In genomic region chr16:89495121-89495520, GRCh38 we compare ENCODE assay signal across 19 cellular contexts. TPM values are rescaled to one million over a fixed set of nuclear protein-coding genes. Genes with fewer than 3 reads are reported as not detected.
DNase-seq lines count a peak whose midpoint lies in the region; ATAC-seq and TF ChIP-seq lines count a peak whose summit lies in the region.
"Had no signal": no experiment of that assay in that cellular context is flagged by ENCODE, and none has a peak within 500 bp of the region (broad histone marks: within the 10 kb centered on the region; RNA-seq: fewer than 3 reads in every experiment).

No MANE protein-coding gene starts in this region.

- CTCF ChIA-PET in HEK293T (lab: Yijun Ruan, JAX), result no interaction called here

- no peak for TF ChIP-seq CTCF in endothelial cell (IDR thresholded peaks at IDR 0.05; ENCODE audit: unreplicated experiment)
- TF ChIP-seq CTCF in neutrophil (IDR thresholded peaks at IDR 0.05), result no peak

- POLR2A ChIA-PET in HEK293T (lab: Yijun Ruan, JAX), result interaction anchor here (1.3 kb wide), 1 partner anchor 12 kb away, joined by 5 read pairs; the partner anchor contains the start of gene SPG7

- H3K27ac Mint-ChIP-seq in endothelial cell (ENCODE audit: unreplicated experiment), result peak overlapping the region; percentile 48

- peaks cover 20% of the 10 kb centered on the region for H3K4me1 Mint-ChIP-seq in endothelial cell (ENCODE audit: unreplicated experiment)

- no peak overlapping the region for H3K4me3 Mint-ChIP-seq in endothelial cell (ENCODE audit: unreplicated experiment)
- H3K4me3 Mint-ChIP-seq: naive thymus-derived CD4-positive, alpha-beta T cell; T-cell had no signal

- intact Hi-C loops in sciatic nerve (cut with DNase I), result loop anchor here (10.0 kb wide), 1 partner anchor 160 kb away; no protein-coding TSS in a partner anchor

- no peaks in the 10 kb centered on the region for H3K36me3 Mint-ChIP-seq in endothelial cell (ENCODE audit: low read depth, unreplicated experiment)

- DNase-seq in ELF-1 (ENCODE audit: low read depth, low spot score) (peak; percentile 73), OCI-M1 (lab: John Stamatoyannopoulos, UW) (peak; percentile 38), endothelial cell (ENCODE audit: low spot score) (no peak), cerebellum (ENCODE audit: low spot score) (no peak), sciatic nerve (ENCODE audit: low spot score) (no peak), HEK293T (ENCODE audit: extremely low spot score) (no peak), DMS 273 treated with DMSO at 0.1 percent for 48 hours (lab: John Stamatoyannopoulos, UW) (no peak)
- DNase-seq: activated CD4-positive, alpha-beta T cell treated with anti-CD3 and anti-CD28 coated beads, Interleukin-2, amount 50 U/mL, for 1 hour; CD8-positive, alpha-beta memory T cell; effector memory CD4-positive, alpha-beta T cell; head of caudate nucleus; naive thymus-derived CD4-positive, alpha-beta T cell; NCI-H1417; sigmoid colon; stomach; T-cell had no signal

- H3K4me3 ChIP-seq in neutrophil (ENCODE audit: low read depth in 1 of 2, low read length in 1 of 2), result no peak overlapping the region
- H3K4me3 ChIP-seq: sigmoid colon, stomach had no signal

- H3K4me1 ChIP-seq in neutrophil (ENCODE audit: control insufficient read depth in 1 of 2, insufficient read depth in 1 of 2, low read depth in 1 of 2, low read length in 1 of 2), result peaks cover 18 to 25% of the 10 kb centered on the region in 2 experiments

- ATAC-seq in sciatic nerve, result no peak
- ATAC-seq: left lobe of liver; naive thymus-derived CD4-positive, alpha-beta T cell; Panc1; T-cell had no signal

- H3K9me3 Mint-ChIP-seq in endothelial cell (ENCODE audit: unreplicated experiment), result no peaks in the 10 kb centered on the region
- H3K9me3 Mint-ChIP-seq: naive thymus-derived CD4-positive, alpha-beta T cell; T-cell had no signal

- peaks cover 22% of the 10 kb centered on the region for H3K36me3 ChIP-seq in neutrophil
- H3K36me3 ChIP-seq: sigmoid colon had no signal

- H3K27me3 Mint-ChIP-seq in endothelial cell (ENCODE audit: unreplicated experiment), result peaks cover 8% of the 10 kb centered on the region
- H3K27me3 Mint-ChIP-seq: CD8-positive, alpha-beta memory T cell; naive thymus-derived CD4-positive, alpha-beta T cell; T-cell had no signal

- H3K9me3 ChIP-seq in neutrophil, result no peaks in the 10 kb centered on the region
- H3K9me3 ChIP-seq: sigmoid colon, stomach had no signal

- peak overlapping the region; percentile 36 for H3K27ac ChIP-seq in neutrophil
- H3K27ac ChIP-seq: sigmoid colon, stomach had no signal

- H3K27me3 ChIP-seq in neutrophil, result no peaks in the 10 kb centered on the region
- H3K27me3 ChIP-seq: sigmoid colon, stomach had no signal

TF ChIP-seq in HEK293T, 16 proteins besides CTCF, POLR2A, EP300 and RAD21:
- TF ChIP-seq ZNF384 (IDR thresholded peaks at IDR 0.05) (no peak), L3MBTL2 (conservative IDR thresholded peaks at IDR 0.05) (no peak), TARDBP (IDR thresholded peaks at IDR 0.05) (no peak), ARNT (IDR thresholded peaks at IDR 0.05) (no peak), LEF1 (IDR thresholded peaks at IDR 0.05; ENCODE audit: borderline replicate concordance) (no peak), FOXK2 (IDR thresholded peaks at IDR 0.05) (no peak), BHLHE40 (IDR thresholded peaks at IDR 0.05; ENCODE audit: borderline replicate concordance) (no peak), ELF4 (IDR thresholded peaks at IDR 0.05) (no peak), FOXM1 (IDR thresholded peaks at IDR 0.05; ENCODE audit: borderline replicate concordance) (no peak), CTBP1 (IDR thresholded peaks at IDR 0.05; ENCODE audit: borderline replicate concordance) (no peak), HDGF (IDR thresholded peaks at IDR 0.05; ENCODE audit: borderline replicate concordance) (no peak), SP1 (IDR thresholded peaks at IDR 0.05) (no peak), SUZ12 (IDR thresholded peaks at IDR 0.05) (no peak), FOXA1 (IDR thresholded peaks at IDR 0.05) (no peak)
- TF ChIP-seq, protein P1, sequence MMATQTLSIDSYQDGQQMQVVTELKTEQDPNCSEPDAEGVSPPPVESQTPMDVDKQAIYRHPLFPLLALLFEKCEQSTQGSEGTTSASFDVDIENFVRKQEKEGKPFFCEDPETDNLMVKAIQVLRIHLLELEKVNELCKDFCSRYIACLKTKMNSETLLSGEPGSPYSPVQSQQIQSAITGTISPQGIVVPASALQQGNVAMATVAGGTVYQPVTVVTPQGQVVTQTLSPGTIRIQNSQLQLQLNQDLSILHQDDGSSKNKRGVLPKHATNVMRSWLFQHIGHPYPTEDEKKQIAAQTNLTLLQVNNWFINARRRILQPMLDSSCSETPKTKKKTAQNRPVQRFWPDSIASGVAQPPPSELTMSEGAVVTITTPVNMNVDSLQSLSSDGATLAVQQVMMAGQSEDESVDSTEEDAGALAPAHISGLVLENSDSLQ (IDR thresholded peaks at IDR 0.05), result no peak

RNA-seq across cellular contexts. Expression of gene ANKRD11, which starts 4.8 kb away (rescaled TPM):
- total RNA-seq in endothelial cell (ENCODE audit: unreplicated experiment) (165 TPM), cerebellum (49.4 TPM), sciatic nerve (140 TPM)

RNA-seq across cellular contexts. Expression of gene SPG7, which starts 13.1 kb away (rescaled TPM):
- total RNA-seq in endothelial cell (ENCODE audit: unreplicated experiment), result 207 TPM
- 102 TPM for total RNA-seq in cerebellum
- 104 TPM for total RNA-seq in sciatic nerve

Comparison
In these comparisons a context has a peak if more than half of its experiments do, and no peak if none do; other contexts are left out.
1. DNase-seq: peak in ELF-1 (single experiment) and OCI-M1 (single experiment); none in endothelial cell (single experiment), cerebellum (single experiment), sciatic nerve (single experiment), HEK293T (single experiment) and DMS 273 treated with DMSO at 0.1 percent for 48 hours (single experiment).